1 cellular context compared by ENCODE assay signal in the genomic region with DNA sequence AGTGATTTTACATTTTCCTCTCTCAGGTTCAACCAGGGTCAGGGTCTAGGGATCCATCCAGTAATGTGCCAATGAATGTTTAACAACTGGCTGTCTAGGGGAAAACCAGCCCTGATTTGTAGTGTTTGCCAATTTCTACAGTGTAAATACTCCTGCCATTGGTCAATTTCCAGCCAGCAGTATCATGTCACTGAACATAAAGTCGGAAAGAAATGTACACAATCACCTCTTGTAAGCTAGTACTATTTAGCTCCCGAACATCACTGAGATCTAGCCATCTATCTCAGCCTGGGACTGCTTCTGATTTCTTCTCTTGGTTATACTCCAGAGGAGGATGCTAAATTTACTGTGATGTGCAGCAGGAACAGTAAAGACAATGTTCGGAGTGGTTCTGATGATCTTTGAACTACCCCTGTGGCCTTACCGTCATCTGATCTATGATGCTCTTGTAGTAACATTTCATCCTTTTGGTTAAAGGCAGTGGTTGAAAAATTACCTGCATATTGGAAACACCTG.
TF ChIP-seq lines count a peak whose summit lies in the region.

No MANE protein-coding gene starts in this region.

TF ChIP-seq in HepG2, 621 proteins besides CTCF, POLR2A, EP300 and RAD21 (continued from another document and continues in another):
- TF ChIP-seq, protein P1, sequence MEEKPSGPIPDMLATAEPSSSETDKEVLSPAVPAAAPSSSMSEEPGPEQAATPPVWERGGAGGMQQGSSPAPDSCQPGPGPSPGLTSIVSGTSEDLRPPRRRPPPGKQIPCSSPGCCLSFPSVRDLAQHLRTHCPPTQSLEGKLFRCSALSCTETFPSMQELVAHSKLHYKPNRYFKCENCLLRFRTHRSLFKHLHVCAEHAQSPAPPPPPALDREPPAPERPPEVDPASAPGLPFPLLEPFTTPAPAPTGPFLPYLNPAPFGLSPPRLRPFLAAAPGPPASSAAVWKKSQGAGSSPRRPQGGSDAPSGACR (CRISPR knock-in tag; IDR thresholded peaks at IDR 0.05) = no peak
- TF ChIP-seq SOX6 (IDR thresholded peaks at IDR 0.05) (no peak), SOX6 (CRISPR knock-in tag; IDR thresholded peaks at IDR 0.05) (peak; percentile 71), DR1 (CRISPR knock-in tag; IDR thresholded peaks at IDR 0.05) (no peak), TBL1XR1 (IDR thresholded peaks at IDR 0.05; ENCODE audit: borderline replicate concordance, low read length, partially characterized antibody) (peak; percentile 60), SALL1 (CRISPR knock-in tag; IDR thresholded peaks at IDR 0.05) (peak; percentile 50; the same call in 1 of the 2 replicates), ZNF724P (CRISPR knock-in tag; IDR thresholded peaks at IDR 0.05; ENCODE audit: borderline replicate concordance) (no peak), RBM22 (optimal IDR thresholded peaks at IDR 0.05; ENCODE audit: low read length) (no peak), CREB1 (IDR thresholded peaks at IDR 0.05) (0 out of 2 replicates have a peak, but pooled peaks have one; percentile 20), CREB1 (CRISPR knock-in tag; IDR thresholded peaks at IDR 0.05) (no peak; the same call in 1 of the 2 replicates), ZNF790 (CRISPR knock-in tag; IDR thresholded peaks at IDR 0.05; ENCODE audit: borderline replicate concordance) (no peak), ZNF430 (CRISPR knock-in tag; IDR thresholded peaks at IDR 0.05) (0 out of 2 replicates have a peak, but pooled peaks have one; percentile 29), ZEB1 (IDR thresholded peaks at IDR 0.05; ENCODE audit: insufficient replicate concordance, low read depth) (no peak), NCOA2 (CRISPR knock-in tag; IDR thresholded peaks at IDR 0.05) (peak; percentile 70), NFIC (IDR thresholded peaks at IDR 0.05; ENCODE audit: low read length) (no peak; the same call in 1 of the 2 replicates), ZNF296 (CRISPR knock-in tag; conservative IDR thresholded peaks at IDR 0.05) (no peak), ZNF224 (CRISPR knock-in tag; IDR thresholded peaks at IDR 0.05) (no peak), ZNF232 (CRISPR knock-in tag; IDR thresholded peaks at IDR 0.05; ENCODE audit: borderline replicate concordance) (0 out of 2 replicates have a peak, but pooled peaks have one; percentile 24), ZNF547 (CRISPR knock-in tag; IDR thresholded peaks at IDR 0.05) (peak; percentile 74), THAP11 (CRISPR knock-in tag; IDR thresholded peaks at IDR 0.05) (peak; percentile 74; the same call in 1 of the 2 replicates), RAD51 (IDR thresholded peaks at IDR 0.05; ENCODE audit: borderline replicate concordance) (no peak), ZNF292 (CRISPR knock-in tag; IDR thresholded peaks at IDR 0.05; ENCODE audit: borderline replicate concordance, low read depth) (peak; percentile 10; the same call in 1 of the 2 replicates), BORCS8-MEF2B (CRISPR knock-in tag; IDR thresholded peaks at IDR 0.05) (no peak), HMG20A (CRISPR knock-in tag; IDR thresholded peaks at IDR 0.05; ENCODE audit: borderline replicate concordance) (peak; percentile 76), ELF1 (CRISPR knock-in tag; IDR thresholded peaks at IDR 0.05) (0 out of 2 replicates have a peak, but pooled peaks have one; percentile 9), RFXAP (CRISPR knock-in tag; IDR thresholded peaks at IDR 0.05; ENCODE audit: borderline replicate concordance) (no peak), RXRA (CRISPR knock-in tag; IDR thresholded peaks at IDR 0.05) (peak; percentile 88; the same call in 1 of the 2 replicates), SIX4 (CRISPR knock-in tag; IDR thresholded peaks at IDR 0.05) (0 out of 2 replicates have a peak, but pooled peaks have one; percentile 41), ZNF329 (CRISPR knock-in tag; IDR thresholded peaks at IDR 0.05; ENCODE audit: low read depth) (no peak), FLYWCH1 (CRISPR knock-in tag; IDR thresholded peaks at IDR 0.05) (no peak), SP2 (CRISPR knock-in tag; IDR thresholded peaks at IDR 0.05) (no peak), HHEX (CRISPR knock-in tag; IDR thresholded peaks at IDR 0.05) (peak; percentile 61; the same call in 1 of the 2 replicates), ZBTB21 (CRISPR knock-in tag; IDR thresholded peaks at IDR 0.05) (peak; percentile 23; the same call in 1 of the 2 replicates), REPIN1 (CRISPR knock-in tag; IDR thresholded peaks at IDR 0.05; ENCODE audit: borderline replicate concordance, low read depth) (peak; percentile 79; the same call in 1 of the 2 replicates)
- TF ChIP-seq, protein P2, sequence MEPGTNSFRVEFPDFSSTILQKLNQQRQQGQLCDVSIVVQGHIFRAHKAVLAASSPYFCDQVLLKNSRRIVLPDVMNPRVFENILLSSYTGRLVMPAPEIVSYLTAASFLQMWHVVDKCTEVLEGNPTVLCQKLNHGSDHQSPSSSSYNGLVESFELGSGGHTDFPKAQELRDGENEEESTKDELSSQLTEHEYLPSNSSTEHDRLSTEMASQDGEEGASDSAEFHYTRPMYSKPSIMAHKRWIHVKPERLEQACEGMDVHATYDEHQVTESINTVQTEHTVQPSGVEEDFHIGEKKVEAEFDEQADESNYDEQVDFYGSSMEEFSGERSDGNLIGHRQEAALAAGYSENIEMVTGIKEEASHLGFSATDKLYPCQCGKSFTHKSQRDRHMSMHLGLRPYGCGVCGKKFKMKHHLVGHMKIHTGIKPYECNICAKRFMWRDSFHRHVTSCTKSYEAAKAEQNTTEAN (CRISPR knock-in tag; conservative IDR thresholded peaks at IDR 0.05) = 0 out of 2 replicates have a peak, but pooled peaks have one; percentile 23
- TF ChIP-seq, protein P3, sequence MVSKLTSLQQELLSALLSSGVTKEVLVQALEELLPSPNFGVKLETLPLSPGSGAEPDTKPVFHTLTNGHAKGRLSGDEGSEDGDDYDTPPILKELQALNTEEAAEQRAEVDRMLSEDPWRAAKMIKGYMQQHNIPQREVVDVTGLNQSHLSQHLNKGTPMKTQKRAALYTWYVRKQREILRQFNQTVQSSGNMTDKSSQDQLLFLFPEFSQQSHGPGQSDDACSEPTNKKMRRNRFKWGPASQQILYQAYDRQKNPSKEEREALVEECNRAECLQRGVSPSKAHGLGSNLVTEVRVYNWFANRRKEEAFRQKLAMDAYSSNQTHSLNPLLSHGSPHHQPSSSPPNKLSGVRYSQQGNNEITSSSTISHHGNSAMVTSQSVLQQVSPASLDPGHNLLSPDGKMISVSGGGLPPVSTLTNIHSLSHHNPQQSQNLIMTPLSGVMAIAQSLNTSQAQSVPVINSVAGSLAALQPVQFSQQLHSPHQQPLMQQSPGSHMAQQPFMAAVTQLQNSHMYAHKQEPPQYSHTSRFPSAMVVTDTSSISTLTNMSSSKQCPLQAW (CRISPR knock-in tag; IDR thresholded peaks at IDR 0.05) = peak; percentile 64
- TF ChIP-seq, protein P4, sequence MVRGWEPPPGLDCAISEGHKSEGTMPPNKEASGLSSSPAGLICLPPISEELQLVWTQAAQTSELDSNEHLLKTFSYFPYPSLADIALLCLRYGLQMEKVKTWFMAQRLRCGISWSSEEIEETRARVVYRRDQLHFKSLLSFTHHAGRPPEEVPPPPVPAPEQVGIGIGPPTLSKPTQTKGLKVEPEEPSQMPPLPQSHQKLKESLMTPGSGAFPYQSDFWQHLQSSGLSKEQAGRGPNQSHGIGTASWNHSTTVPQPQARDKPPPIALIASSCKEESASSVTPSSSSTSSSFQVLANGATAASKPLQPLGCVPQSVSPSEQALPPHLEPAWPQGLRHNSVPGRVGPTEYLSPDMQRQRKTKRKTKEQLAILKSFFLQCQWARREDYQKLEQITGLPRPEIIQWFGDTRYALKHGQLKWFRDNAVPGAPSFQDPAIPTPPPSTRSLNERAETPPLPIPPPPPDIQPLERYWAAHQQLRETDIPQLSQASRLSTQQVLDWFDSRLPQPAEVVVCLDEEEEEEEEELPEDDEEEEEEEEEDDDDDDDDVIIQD (CRISPR knock-in tag; IDR thresholded peaks at IDR 0.05; ENCODE audit: low read depth) = peak; percentile 100
- TF ChIP-seq, protein P5, sequence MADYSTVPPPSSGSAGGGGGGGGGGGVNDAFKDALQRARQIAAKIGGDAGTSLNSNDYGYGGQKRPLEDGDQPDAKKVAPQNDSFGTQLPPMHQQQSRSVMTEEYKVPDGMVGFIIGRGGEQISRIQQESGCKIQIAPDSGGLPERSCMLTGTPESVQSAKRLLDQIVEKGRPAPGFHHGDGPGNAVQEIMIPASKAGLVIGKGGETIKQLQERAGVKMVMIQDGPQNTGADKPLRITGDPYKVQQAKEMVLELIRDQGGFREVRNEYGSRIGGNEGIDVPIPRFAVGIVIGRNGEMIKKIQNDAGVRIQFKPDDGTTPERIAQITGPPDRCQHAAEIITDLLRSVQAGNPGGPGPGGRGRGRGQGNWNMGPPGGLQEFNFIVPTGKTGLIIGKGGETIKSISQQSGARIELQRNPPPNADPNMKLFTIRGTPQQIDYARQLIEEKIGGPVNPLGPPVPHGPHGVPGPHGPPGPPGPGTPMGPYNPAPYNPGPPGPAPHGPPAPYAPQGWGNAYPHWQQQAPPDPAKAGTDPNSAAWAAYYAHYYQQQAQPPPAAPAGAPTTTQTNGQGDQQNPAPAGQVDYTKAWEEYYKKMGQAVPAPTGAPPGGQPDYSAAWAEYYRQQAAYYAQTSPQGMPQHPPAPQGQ (CRISPR knock-in tag; IDR thresholded peaks at IDR 0.05; ENCODE audit: borderline replicate concordance) = 0 out of 2 replicates have a peak, but pooled peaks have one; percentile 66
- TF ChIP-seq, protein P6, sequence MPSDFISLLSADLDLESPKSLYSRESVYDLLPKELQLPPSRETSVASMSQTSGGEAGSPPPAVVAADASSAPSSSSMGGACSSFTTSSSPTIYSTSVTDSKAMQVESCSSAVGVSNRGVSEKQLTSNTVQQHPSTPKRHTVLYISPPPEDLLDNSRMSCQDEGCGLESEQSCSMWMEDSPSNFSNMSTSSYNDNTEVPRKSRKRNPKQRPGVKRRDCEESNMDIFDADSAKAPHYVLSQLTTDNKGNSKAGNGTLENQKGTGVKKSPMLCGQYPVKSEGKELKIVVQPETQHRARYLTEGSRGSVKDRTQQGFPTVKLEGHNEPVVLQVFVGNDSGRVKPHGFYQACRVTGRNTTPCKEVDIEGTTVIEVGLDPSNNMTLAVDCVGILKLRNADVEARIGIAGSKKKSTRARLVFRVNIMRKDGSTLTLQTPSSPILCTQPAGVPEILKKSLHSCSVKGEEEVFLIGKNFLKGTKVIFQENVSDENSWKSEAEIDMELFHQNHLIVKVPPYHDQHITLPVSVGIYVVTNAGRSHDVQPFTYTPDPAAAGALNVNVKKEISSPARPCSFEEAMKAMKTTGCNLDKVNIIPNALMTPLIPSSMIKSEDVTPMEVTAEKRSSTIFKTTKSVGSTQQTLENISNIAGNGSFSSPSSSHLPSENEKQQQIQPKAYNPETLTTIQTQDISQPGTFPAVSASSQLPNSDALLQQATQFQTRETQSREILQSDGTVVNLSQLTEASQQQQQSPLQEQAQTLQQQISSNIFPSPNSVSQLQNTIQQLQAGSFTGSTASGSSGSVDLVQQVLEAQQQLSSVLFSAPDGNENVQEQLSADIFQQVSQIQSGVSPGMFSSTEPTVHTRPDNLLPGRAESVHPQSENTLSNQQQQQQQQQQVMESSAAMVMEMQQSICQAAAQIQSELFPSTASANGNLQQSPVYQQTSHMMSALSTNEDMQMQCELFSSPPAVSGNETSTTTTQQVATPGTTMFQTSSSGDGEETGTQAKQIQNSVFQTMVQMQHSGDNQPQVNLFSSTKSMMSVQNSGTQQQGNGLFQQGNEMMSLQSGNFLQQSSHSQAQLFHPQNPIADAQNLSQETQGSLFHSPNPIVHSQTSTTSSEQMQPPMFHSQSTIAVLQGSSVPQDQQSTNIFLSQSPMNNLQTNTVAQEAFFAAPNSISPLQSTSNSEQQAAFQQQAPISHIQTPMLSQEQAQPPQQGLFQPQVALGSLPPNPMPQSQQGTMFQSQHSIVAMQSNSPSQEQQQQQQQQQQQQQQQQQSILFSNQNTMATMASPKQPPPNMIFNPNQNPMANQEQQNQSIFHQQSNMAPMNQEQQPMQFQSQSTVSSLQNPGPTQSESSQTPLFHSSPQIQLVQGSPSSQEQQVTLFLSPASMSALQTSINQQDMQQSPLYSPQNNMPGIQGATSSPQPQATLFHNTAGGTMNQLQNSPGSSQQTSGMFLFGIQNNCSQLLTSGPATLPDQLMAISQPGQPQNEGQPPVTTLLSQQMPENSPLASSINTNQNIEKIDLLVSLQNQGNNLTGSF (CRISPR knock-in tag; IDR thresholded peaks at IDR 0.05) = no peak
- TF ChIP-seq, protein P7, sequence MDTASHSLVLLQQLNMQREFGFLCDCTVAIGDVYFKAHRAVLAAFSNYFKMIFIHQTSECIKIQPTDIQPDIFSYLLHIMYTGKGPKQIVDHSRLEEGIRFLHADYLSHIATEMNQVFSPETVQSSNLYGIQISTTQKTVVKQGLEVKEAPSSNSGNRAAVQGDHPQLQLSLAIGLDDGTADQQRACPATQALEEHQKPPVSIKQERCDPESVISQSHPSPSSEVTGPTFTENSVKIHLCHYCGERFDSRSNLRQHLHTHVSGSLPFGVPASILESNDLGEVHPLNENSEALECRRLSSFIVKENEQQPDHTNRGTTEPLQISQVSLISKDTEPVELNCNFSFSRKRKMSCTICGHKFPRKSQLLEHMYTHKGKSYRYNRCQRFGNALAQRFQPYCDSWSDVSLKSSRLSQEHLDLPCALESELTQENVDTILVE (CRISPR knock-in tag; IDR thresholded peaks at IDR 0.05) = peak; percentile 67; the same call in 1 of the 2 replicates
- TF ChIP-seq, protein P8, sequence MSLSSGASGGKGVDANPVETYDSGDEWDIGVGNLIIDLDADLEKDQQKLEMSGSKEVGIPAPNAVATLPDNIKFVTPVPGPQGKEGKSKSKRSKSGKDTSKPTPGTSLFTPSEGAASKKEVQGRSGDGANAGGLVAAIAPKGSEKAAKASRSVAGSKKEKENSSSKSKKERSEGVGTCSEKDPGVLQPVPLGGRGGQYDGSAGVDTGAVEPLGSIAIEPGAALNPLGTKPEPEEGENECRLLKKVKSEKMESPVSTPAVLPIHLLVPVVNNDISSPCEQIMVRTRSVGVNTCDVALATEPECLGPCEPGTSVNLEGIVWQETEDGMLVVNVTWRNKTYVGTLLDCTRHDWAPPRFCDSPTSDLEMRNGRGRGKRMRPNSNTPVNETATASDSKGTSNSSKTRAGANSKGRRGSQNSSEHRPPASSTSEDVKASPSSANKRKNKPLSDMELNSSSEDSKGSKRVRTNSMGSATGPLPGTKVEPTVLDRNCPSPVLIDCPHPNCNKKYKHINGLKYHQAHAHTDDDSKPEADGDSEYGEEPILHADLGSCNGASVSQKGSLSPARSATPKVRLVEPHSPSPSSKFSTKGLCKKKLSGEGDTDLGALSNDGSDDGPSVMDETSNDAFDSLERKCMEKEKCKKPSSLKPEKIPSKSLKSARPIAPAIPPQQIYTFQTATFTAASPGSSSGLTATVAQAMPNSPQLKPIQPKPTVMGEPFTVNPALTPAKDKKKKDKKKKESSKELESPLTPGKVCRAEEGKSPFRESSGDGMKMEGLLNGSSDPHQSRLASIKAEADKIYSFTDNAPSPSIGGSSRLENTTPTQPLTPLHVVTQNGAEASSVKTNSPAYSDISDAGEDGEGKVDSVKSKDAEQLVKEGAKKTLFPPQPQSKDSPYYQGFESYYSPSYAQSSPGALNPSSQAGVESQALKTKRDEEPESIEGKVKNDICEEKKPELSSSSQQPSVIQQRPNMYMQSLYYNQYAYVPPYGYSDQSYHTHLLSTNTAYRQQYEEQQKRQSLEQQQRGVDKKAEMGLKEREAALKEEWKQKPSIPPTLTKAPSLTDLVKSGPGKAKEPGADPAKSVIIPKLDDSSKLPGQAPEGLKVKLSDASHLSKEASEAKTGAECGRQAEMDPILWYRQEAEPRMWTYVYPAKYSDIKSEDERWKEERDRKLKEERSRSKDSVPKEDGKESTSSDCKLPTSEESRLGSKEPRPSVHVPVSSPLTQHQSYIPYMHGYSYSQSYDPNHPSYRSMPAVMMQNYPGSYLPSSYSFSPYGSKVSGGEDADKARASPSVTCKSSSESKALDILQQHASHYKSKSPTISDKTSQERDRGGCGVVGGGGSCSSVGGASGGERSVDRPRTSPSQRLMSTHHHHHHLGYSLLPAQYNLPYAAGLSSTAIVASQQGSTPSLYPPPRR (CRISPR knock-in tag; IDR thresholded peaks at IDR 0.05; ENCODE audit: borderline replicate concordance) = peak; percentile 45; the same call in 1 of the 2 replicates
